Comparison of ENCODE assay signal across 15 cellular contexts in the genomic region with DNA sequence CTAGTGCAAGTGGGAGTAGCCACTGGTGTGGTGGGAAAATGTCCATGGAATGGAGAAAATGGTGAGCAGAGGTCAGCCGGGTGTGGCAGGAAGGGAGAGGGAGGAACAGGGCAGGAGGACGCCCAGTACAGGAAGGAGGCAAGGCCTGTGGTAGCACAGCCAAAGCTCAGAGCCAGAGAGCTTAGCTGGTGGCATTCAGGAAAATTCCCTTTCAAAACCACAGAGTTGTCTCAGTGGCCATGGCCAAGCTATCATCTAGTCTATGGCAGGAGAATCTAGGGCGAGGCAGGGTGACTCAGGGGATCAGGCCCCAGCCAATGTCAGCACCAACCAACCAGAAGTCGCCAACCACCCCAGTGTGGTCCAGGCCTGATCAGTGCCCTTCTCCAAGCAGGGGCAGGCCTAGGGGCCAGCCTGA.
DNase-seq lines count a peak whose midpoint lies in the region; ATAC-seq, FAIRE-seq and TF ChIP-seq lines count a peak whose summit lies in the region.
"Had no signal": no experiment of that assay in that cellular context is flagged by ENCODE, and none has a peak within 500 bp of the region (broad histone marks: within the 10 kb centered on the region; RNA-seq: fewer than 3 reads in every experiment).

No MANE protein-coding gene starts in this region.

- DNase-seq in activated CD4-positive, alpha-beta T cell treated with anti-CD3 and anti-CD28 coated beads for 36 hours: no peak
- DNase-seq in activated CD4-positive, alpha-beta T cell treated with anti-CD3 and anti-CD28 coated beads, Interleukin-2, amount 50 U/mL, for 1 hour: no peak
- DNase-seq in RWPE2 (ENCODE audit: low spot score) (no peak), fibroblast of pulmonary artery (ENCODE audit: low read depth) (peak; percentile 17), small intestine (peak; percentile 19), type B pancreatic cell (ENCODE audit: extremely low spot score, unreplicated experiment) (no peak)
- DNase-seq: central memory CD4-positive, alpha-beta T cell; hippocampal formation; natural killer cell; stimulated activated CD4-positive, alpha-beta T cell treated with anti-CD3 and anti-CD28 coated beads, Interleukin-2, amount 100 ng/mL, for 48 hours; thyroid gland had no signal

- POLR2A ChIA-PET in activated CD4-positive, alpha-beta T cell treated with anti-CD3 and anti-CD28 coated beads for 36 hours (lab: Charles Lee): no interaction called here

- no peaks in the 10 kb centered on the region for H3K4me1 Mint-ChIP-seq in activated CD4-positive, alpha-beta T cell treated with anti-CD3 and anti-CD28 coated beads for 36 hours
- H3K4me1 Mint-ChIP-seq in type B pancreatic cell (ENCODE audit: unreplicated experiment): peaks cover 4% of the 10 kb centered on the region

- H3K27me3 ChIP-seq in RWPE2 (ENCODE audit: insufficient read depth, poor library complexity, severe bottlenecking) (no peaks in the 10 kb centered on the region), small intestine (ENCODE audit: control insufficient read depth in 2 of 2, insufficient read depth in 2 of 2, low read length in 2 of 2) (no peaks in the 10 kb centered on the region)
- H3K27me3 ChIP-seq: thyroid gland had no signal

- 83% methylated on average over 4 of the region's 4 CpGs for WGBS in small intestine, 3 donors

- H3K9me3 Mint-ChIP-seq in activated CD4-positive, alpha-beta T cell treated with anti-CD3 and anti-CD28 coated beads for 36 hours (ENCODE audit: low read depth): no peaks in the 10 kb centered on the region
- H3K9me3 Mint-ChIP-seq in type B pancreatic cell: no peaks in the 10 kb centered on the region
- H3K9me3 Mint-ChIP-seq: natural killer cell had no signal

- H3K27ac ChIP-seq in RWPE2 (ENCODE audit: poor library complexity, severe bottlenecking): no peak overlapping the region
- H3K27ac ChIP-seq in small intestine (ENCODE audit: low read depth in 1 of 2, low read length in 1 of 2): no peak overlapping the region
- H3K27ac ChIP-seq: 22Rv1, thyroid gland had no signal

- ATAC-seq in activated CD4-positive, alpha-beta T cell treated with anti-CD3 and anti-CD28 coated beads for 36 hours: peak; percentile 26
- ATAC-seq in RWPE2 (ENCODE audit: low read depth): peak; percentile 71
- no peak for ATAC-seq in GM18861 (IDR thresholded peaks at IDR 0.05; ENCODE audit: unreplicated experiment)
- ATAC-seq in GM19395 (IDR thresholded peaks at IDR 0.05; ENCODE audit: unreplicated experiment): no peak
- ATAC-seq: natural killer cell had no signal

- no peaks in the 10 kb centered on the region for H3K4me1 ChIP-seq in RWPE2 (ENCODE audit: insufficient read depth, poor library complexity, severe bottlenecking)
- no peaks in the 10 kb centered on the region for H3K4me1 ChIP-seq in small intestine (ENCODE audit: control insufficient read depth in 2 of 2, insufficient read depth in 1 of 2, low read depth in 1 of 2, low read length in 1 of 2)
- H3K4me1 ChIP-seq: thyroid gland had no signal

- H3K36me3 ChIP-seq in RWPE2 (ENCODE audit: low read depth) (no peaks in the 10 kb centered on the region), small intestine (ENCODE audit: control insufficient read depth in 2 of 2, insufficient read depth in 2 of 2, low read length in 2 of 2) (no peaks in the 10 kb centered on the region)
- H3K36me3 ChIP-seq: thyroid gland had no signal

- TF ChIP-seq CTCF in RWPE2 (IDR thresholded peaks at IDR 0.05; ENCODE audit: poor library complexity, severe bottlenecking) (no peak), fibroblast of pulmonary artery (IDR thresholded peaks at IDR 0.05; ENCODE audit: low read length, missing control alignments) (no peak), type B pancreatic cell (conservative IDR thresholded peaks at IDR 0.05) (no peak)

- H3K9me3 ChIP-seq in RWPE2 (ENCODE audit: severe bottlenecking): no peaks in the 10 kb centered on the region
- H3K9me3 ChIP-seq in small intestine (ENCODE audit: control insufficient read depth, low read depth): no peaks in the 10 kb centered on the region
- H3K9me3 ChIP-seq: thyroid gland had no signal

- H3K4me3 ChIP-seq in RWPE2 (ENCODE audit: severe bottlenecking): no peak overlapping the region
- no peak overlapping the region for H3K4me3 ChIP-seq in fibroblast of pulmonary artery (replicated peaks; ENCODE audit: low read depth, low read length)
- no peak overlapping the region for H3K4me3 ChIP-seq in small intestine (ENCODE audit: low read depth in 1 of 2, low read length in 2 of 2)
- H3K4me3 ChIP-seq: thyroid gland had no signal

- intact Hi-C loops in activated CD4-positive, alpha-beta T cell treated with anti-CD3 and anti-CD28 coated beads for 36 hours (cut with DNase I, micrococcal nuclease): no loop called here

- H3K27ac Mint-ChIP-seq in activated CD4-positive, alpha-beta T cell treated with anti-CD3 and anti-CD28 coated beads for 36 hours: no peak overlapping the region
- no peak overlapping the region for H3K27ac Mint-ChIP-seq in type B pancreatic cell
- H3K27ac Mint-ChIP-seq: natural killer cell had no signal

- H3K36me3 Mint-ChIP-seq in activated CD4-positive, alpha-beta T cell treated with anti-CD3 and anti-CD28 coated beads for 36 hours (ENCODE audit: low read depth): no peaks in the 10 kb centered on the region
- H3K36me3 Mint-ChIP-seq in type B pancreatic cell: no peaks in the 10 kb centered on the region
- H3K36me3 Mint-ChIP-seq: natural killer cell had no signal

- no peak for FAIRE-seq in small intestine (lab: Jason Lieb, UNC)
- FAIRE-seq: GM19239 had no signal

- no peaks in the 10 kb centered on the region for H3K27me3 Mint-ChIP-seq in activated CD4-positive, alpha-beta T cell treated with anti-CD3 and anti-CD28 coated beads for 36 hours
- H3K27me3 Mint-ChIP-seq in type B pancreatic cell: peaks cover 10% of the 10 kb centered on the region

- CTCF ChIA-PET in activated CD4-positive, alpha-beta T cell treated with anti-CD3 and anti-CD28 coated beads for 36 hours (lab: Charles Lee): no interaction called here

- H3K4me3 Mint-ChIP-seq in activated CD4-positive, alpha-beta T cell treated with anti-CD3 and anti-CD28 coated beads for 36 hours: no peak overlapping the region
- H3K4me3 Mint-ChIP-seq in type B pancreatic cell: no peak overlapping the region
- H3K4me3 Mint-ChIP-seq: natural killer cell had no signal

Comparison
In these comparisons a context has a peak if more than half of its experiments do, and no peak if none do; other contexts are left out.
1. ATAC-seq: peak in activated CD4-positive, alpha-beta T cell treated with anti-CD3 and anti-CD28 coated beads for 36 hours (single experiment) and RWPE2 (single experiment); none in GM18861 (single experiment) and GM19395 (single experiment).
2. DNase-seq: peak in fibroblast of pulmonary artery (single experiment) and small intestine (single experiment); none in activated CD4-positive, alpha-beta T cell treated with anti-CD3 and anti-CD28 coated beads for 36 hours (single experiment), activated CD4-positive, alpha-beta T cell treated with anti-CD3 and anti-CD28 coated beads, Interleukin-2, amount 50 U/mL, for 1 hour (single experiment), RWPE2 (single experiment) and type B pancreatic cell (single experiment).